In the genomic region with DNA sequence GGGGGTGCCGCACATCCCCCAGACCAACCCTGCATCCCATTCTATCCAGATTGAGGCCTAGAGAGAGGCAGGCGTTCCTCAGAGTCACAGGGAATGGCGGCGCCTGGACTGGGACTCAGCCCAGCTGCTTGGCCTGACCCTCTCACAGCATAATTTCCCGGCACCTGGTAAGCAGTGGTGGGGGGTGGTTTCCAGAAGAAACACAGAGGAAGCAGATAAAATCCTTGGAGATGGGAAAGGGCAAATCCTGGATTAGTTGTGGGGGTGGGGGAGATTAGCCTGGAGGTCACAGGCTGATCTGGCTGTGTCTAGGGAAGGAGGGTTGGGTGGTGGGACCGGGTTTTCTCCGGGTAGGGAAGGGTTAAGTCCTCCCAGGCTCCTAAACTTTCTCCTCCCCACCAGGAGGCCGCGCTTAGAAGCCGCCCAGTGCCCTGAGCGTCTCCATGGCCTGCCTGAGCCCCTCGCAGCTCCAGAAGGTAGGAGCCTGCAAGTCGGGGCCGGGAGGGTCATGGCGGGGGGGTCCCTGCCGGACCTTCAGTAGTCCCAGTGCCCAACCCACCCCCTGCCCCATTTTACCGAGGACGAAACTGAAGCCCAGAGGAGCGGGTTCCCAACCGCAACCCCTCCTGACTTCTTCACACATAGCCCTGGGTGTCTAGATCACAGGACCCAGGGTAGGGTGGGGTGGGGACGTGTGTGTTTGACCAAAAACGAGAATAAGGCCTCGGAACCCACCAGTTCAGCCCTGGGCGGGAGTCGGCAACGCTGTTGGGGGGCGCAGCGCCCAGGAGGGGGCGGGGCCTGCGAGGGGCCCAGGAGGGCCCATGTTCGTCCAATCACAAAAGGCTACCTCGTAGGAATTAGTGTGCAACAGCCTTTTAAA, we compare ENCODE assay signal across 8 cellular contexts. TPM values are rescaled to one million over a fixed set of nuclear protein-coding genes. Genes with fewer than 3 reads are reported as not detected.
DNase-seq lines count a peak whose midpoint lies in the region; ATAC-seq and TF ChIP-seq lines count a peak whose summit lies in the region.

No MANE protein-coding gene starts in this region.

- POLR2A ChIA-PET in CD8-positive, alpha-beta T cell (lab: Charles Lee): interaction anchor here (0.6 to 1.6 kb wide), 3 partner anchors 13 to 417 kb away, joined by 3 to 4 read pairs (median 4); a partner anchor contains a TSS

- H3K36me3 ChIP-seq in CD8-positive, alpha-beta T cell (ENCODE audit: insufficient read depth, low read length): peaks cover 6% of the 10 kb centered on the region
- H3K36me3 ChIP-seq in WERI-Rb-1 (peaks cover 12% of the 10 kb centered on the region), parathyroid adenoma (ENCODE audit: control insufficient read depth, insufficient read depth, low read length) (no peaks in the 10 kb centered on the region)

- H3K4me1 ChIP-seq in CD8-positive, alpha-beta T cell (ENCODE audit: insufficient read depth, low read length): peaks cover 11% of the 10 kb centered on the region
- H3K4me1 ChIP-seq in parathyroid adenoma: no peaks in the 10 kb centered on the region

- H3K9me3 ChIP-seq in CD8-positive, alpha-beta T cell (ENCODE audit: low read length): no peaks in the 10 kb centered on the region
- H3K9me3 ChIP-seq in WERI-Rb-1 (ENCODE audit: severe bottlenecking) (no peaks in the 10 kb centered on the region), parathyroid adenoma (ENCODE audit: control insufficient read depth, low read length) (no peaks in the 10 kb centered on the region)

- peaks cover 15% of the 10 kb centered on the region for H3K36me3 Mint-ChIP-seq in CD8-positive, alpha-beta T cell

- H3K9me3 Mint-ChIP-seq in CD8-positive, alpha-beta T cell: no peaks in the 10 kb centered on the region

- peaks cover 9% of the 10 kb centered on the region for H3K4me1 Mint-ChIP-seq in CD8-positive, alpha-beta T cell (ENCODE audit: low read depth)

- H3K27ac ChIP-seq in CD8-positive, alpha-beta T cell (ENCODE audit: low read depth, low read length): peak overlapping the region; percentile 27
- H3K27ac ChIP-seq in WERI-Rb-1 (peak overlapping the region; percentile 98), parathyroid adenoma (peak overlapping the region; percentile 60)

- DNase-seq in CD8-positive, alpha-beta T cell: peak in 3 of 7 experiments; percentile 17 to 32 (median 28)
- peak; percentile 99 for DNase-seq in WERI-Rb-1
- peak; percentile 47 for DNase-seq in glomerular visceral epithelial cell (ENCODE audit: extremely low spot score)
- DNase-seq in NCI-H226: no peak
- no peak for DNase-seq in KG1 (lab: John Stamatoyannopoulos, UW)

- H2AFZ ChIP-seq in parathyroid adenoma: peak overlapping the region; percentile 83

- no peaks in the 10 kb centered on the region for H3K27me3 Mint-ChIP-seq in CD8-positive, alpha-beta T cell (ENCODE audit: low read depth)

- H3K4me2 ChIP-seq in parathyroid adenoma (ENCODE audit: low read length): peak overlapping the region; percentile 73

- peak overlapping the region; percentile 55 for H3K4me3 ChIP-seq in CD8-positive, alpha-beta T cell (ENCODE audit: low read depth, low read length)
- H3K4me3 ChIP-seq in WERI-Rb-1 (ENCODE audit: low read depth, low read length) (peak overlapping the region; percentile 51), parathyroid adenoma (ENCODE audit: low read depth, low read length) (peak overlapping the region; percentile 51)

- no peaks in the 10 kb centered on the region for H3K79me2 ChIP-seq in parathyroid adenoma

- peak overlapping the region; percentile 22 for H3K27ac Mint-ChIP-seq in CD8-positive, alpha-beta T cell

- no peak overlapping the region for H3K9ac ChIP-seq in parathyroid adenoma

- peak overlapping the region; percentile 71 for H3K4me3 Mint-ChIP-seq in CD8-positive, alpha-beta T cell

- peak; percentile 85 for ATAC-seq in CD8-positive, alpha-beta T cell
- ATAC-seq in HG02588 (IDR thresholded peaks at IDR 0.05; ENCODE audit: unreplicated experiment) (no peak), HG02759 (IDR thresholded peaks at IDR 0.05; ENCODE audit: unreplicated experiment) (no peak)

- no peaks in the 10 kb centered on the region for H3K27me3 ChIP-seq in CD8-positive, alpha-beta T cell (ENCODE audit: insufficient read depth, low read length)
- H3K27me3 ChIP-seq in WERI-Rb-1 (ENCODE audit: insufficient read depth, low read depth, severe bottlenecking): no peaks in the 10 kb centered on the region
- H3K27me3 ChIP-seq in parathyroid adenoma (ENCODE audit: control insufficient read depth, insufficient read depth, low read length): no peaks in the 10 kb centered on the region

- intact Hi-C loops in CD8-positive, alpha-beta T cell (cut with DNase I, micrococcal nuclease): no loop called here

- TF ChIP-seq CTCF in CD8-positive, alpha-beta T cell (IDR thresholded peaks at IDR 0.05): no peak
- TF ChIP-seq CTCF in WERI-Rb-1 (IDR thresholded peaks at IDR 0.05; ENCODE audit: low read depth, low read length) (no peak), parathyroid adenoma (IDR thresholded peaks at IDR 0.05) (no peak)

- CTCF ChIA-PET in CD8-positive, alpha-beta T cell (lab: Charles Lee): interaction anchor here (0.9 to 14.4 kb wide), 4 partner anchors 9 to 59 kb away, joined by 3 to 299 read pairs (median 4); a partner anchor contains a TSS

RNA-seq across cellular contexts. Expression of a gene that starts 1.3 kb away (rescaled TPM):
- 1 to 10 TPM; 1.0 to 2.5 TPM for total RNA-seq in CD8-positive, alpha-beta T cell

RNA-seq across cellular contexts. Expression of a gene that starts 25.3 kb away (rescaled TPM):
- total RNA-seq in CD8-positive, alpha-beta T cell: 10 to 100 TPM; 10.4 to 10.7 TPM

RNA-seq across cellular contexts. Expression of a gene that starts 25.4 kb away (rescaled TPM):
- total RNA-seq in CD8-positive, alpha-beta T cell: 10 to 100 TPM; 48.7 to 49.0 TPM

RNA-seq across cellular contexts. Expression of a gene that starts 40.2 kb away (rescaled TPM):
- total RNA-seq in CD8-positive, alpha-beta T cell: 10 to 100 TPM; 35.0 to 40.1 TPM

RNA-seq across cellular contexts. Expression of a gene that starts 40.4 kb away (rescaled TPM):
- total RNA-seq in CD8-positive, alpha-beta T cell: 1 to 10 TPM; 2.4 to 3.0 TPM

Comparison
In these comparisons a context has a peak if more than half of its experiments do, and no peak if none do; other contexts are left out.
1. DNase-seq: peak in WERI-Rb-1 (single experiment) and glomerular visceral epithelial cell (single experiment); none in NCI-H226 (single experiment) and KG1 (single experiment).
2. H3K27ac ChIP-seq: peak in every context shown above with its lines; median percentile 98 in WERI-Rb-1; 60 in parathyroid adenoma; 27 in CD8-positive, alpha-beta T cell.
3. Peak in every context shown above with its lines, with median percentiles within 50 percentile points of each other: H3K4me3 ChIP-seq.